ENCODE assay signal across 18 cellular contexts in genomic region chr9:37897665-37898064, GRCh38.
"Had no signal": no experiment of that assay in that cellular context is flagged by ENCODE, and none has a peak within 500 bp of the region (broad histone marks: within the 10 kb centered on the region; RNA-seq: fewer than 3 reads in every experiment).

No MANE protein-coding gene starts in this region.

- H3K27me3 Mint-ChIP-seq: activated CD4-positive, alpha-beta T cell treated with anti-CD3 and anti-CD28 coated beads, Interleukin-2, amount 10 ng/mL, durations not matched to agents 24 days and 14 days; activated naive CD8-positive, alpha-beta T cell treated with anti-CD3 and anti-CD28 coated beads for 36 hours; naive thymus-derived CD8-positive, alpha-beta T cell had no signal

- DNase-seq: activated CD4-positive, alpha-beta T cell treated with anti-CD3 and anti-CD28 coated beads, Interleukin-2, amount 10 ng/mL, durations not matched to agents 24 days and 14 days; activated gamma-delta T cell; activated naive CD8-positive, alpha-beta T cell treated with anti-CD3 and anti-CD28 coated beads for 36 hours; activated T-cell treated with anti-CD3 and anti-CD28 coated beads for 4 hours; anterior cingulate cortex; effector CD8-positive, alpha-beta T cell; immature natural killer cell; left colon; mammary epithelial cell; mucosa of descending colon; naive thymus-derived CD8-positive, alpha-beta T cell; nucleus accumbens; T-helper 1 cell; uterus had no signal

- H3K36me3 ChIP-seq: uterus had no signal

- H3K27ac ChIP-seq: coronary artery, right atrium auricular region, skin epidermis, uterus had no signal

- H3K27ac Mint-ChIP-seq: activated CD4-positive, alpha-beta T cell treated with anti-CD3 and anti-CD28 coated beads, Interleukin-2, amount 10 ng/mL, durations not matched to agents 24 days and 14 days; activated naive CD8-positive, alpha-beta T cell treated with anti-CD3 and anti-CD28 coated beads for 36 hours; immature natural killer cell; WTC11 had no signal

- H3K27me3 ChIP-seq: right atrium auricular region, uterus had no signal

- ATAC-seq: left colon; mucosa of descending colon; naive thymus-derived CD8-positive, alpha-beta T cell; WTC11 had no signal

- H3K9me3 Mint-ChIP-seq: activated CD4-positive, alpha-beta T cell treated with anti-CD3 and anti-CD28 coated beads, Interleukin-2, amount 10 ng/mL, durations not matched to agents 24 days and 14 days; activated naive CD8-positive, alpha-beta T cell treated with anti-CD3 and anti-CD28 coated beads for 36 hours; immature natural killer cell; naive thymus-derived CD8-positive, alpha-beta T cell; WTC11 had no signal

- H3K4me3 Mint-ChIP-seq: activated CD4-positive, alpha-beta T cell treated with anti-CD3 and anti-CD28 coated beads, Interleukin-2, amount 10 ng/mL, durations not matched to agents 24 days and 14 days; activated naive CD8-positive, alpha-beta T cell treated with anti-CD3 and anti-CD28 coated beads for 36 hours; immature natural killer cell; naive thymus-derived CD8-positive, alpha-beta T cell; WTC11 had no signal

- H3K4me3 ChIP-seq: coronary artery, mucosa of descending colon, right atrium auricular region, skin epidermis, uterus had no signal
